In the genomic region with DNA sequence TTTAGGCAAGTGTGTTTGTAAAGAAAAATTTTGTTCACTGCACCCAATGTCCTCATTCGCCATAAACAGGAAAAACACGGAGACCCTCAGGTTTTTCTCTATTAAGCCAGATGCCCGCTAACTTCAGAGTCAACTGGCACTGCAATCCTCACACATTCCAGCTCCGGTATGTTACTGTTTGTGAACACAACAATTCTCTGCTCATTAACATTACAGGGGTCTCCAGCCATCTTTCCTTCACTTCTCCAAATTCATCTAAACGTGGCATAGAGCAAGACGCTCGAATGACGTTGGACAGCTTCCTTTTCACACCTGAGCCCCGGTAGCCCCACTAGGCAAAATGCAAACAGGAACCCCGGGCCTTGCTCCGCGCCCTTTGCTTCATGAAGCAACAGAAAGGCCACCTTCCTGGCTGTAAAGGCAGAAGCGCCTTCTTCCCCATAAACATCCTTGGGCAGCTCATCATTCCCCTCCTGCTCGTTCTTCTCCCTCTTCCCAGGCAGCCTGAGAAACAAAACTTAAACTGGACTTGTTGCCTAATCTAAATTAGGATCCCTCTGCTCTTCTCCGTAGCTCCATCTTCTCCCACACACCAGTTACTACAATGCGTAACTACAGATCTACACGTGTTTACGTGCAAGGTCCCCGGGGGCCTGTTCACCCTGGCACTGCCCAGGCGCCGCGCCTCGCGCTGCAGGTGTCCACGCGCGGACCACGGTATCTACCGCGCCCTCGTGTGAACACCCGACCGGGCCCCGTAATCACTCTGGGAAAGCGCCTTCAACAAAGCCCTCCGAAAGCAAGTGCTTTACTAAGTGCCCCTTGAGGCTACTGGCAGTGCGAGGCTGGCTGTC, we compare ENCODE assay signal across 8 cellular contexts. TPM values are rescaled to one million over a fixed set of nuclear protein-coding genes. Genes with fewer than 3 reads are reported as not detected.
DNase-seq lines count a peak whose midpoint lies in the region; ATAC-seq and TF ChIP-seq lines count a peak whose summit lies in the region.

No MANE protein-coding gene starts in this region.

- peak overlapping the region; percentile 88 for H3K27ac Mint-ChIP-seq in activated naive CD4-positive, alpha-beta T cell treated with anti-CD3 and anti-CD28 coated beads, Interleukin-2, amount 10 ng/mL, durations not matched to agents 7 days and 5 days

- peak overlapping the region; percentile 85 for H3K4me3 ChIP-seq in parathyroid adenoma (ENCODE audit: low read depth, low read length)

- CTCF ChIA-PET in activated naive CD4-positive, alpha-beta T cell treated with anti-CD3 and anti-CD28 coated beads, Interleukin-2, amount 10 ng/mL, durations not matched to agents 7 days and 5 days (lab: Charles Lee), result interaction anchor here (1.0 to 2.5 kb wide), 2 partner anchors 13 to 48 kb away, joined by 4 to 11 read pairs; no protein-coding TSS in a partner anchor

- H3K4me1 Mint-ChIP-seq in activated naive CD4-positive, alpha-beta T cell treated with anti-CD3 and anti-CD28 coated beads, Interleukin-2, amount 10 ng/mL, durations not matched to agents 7 days and 5 days, result peaks cover 65% of the 10 kb centered on the region

- H3K27ac ChIP-seq in parathyroid adenoma, result no peak overlapping the region

- H3K79me2 ChIP-seq in parathyroid adenoma, result peaks cover 8% of the 10 kb centered on the region

- intact Hi-C loops in Right ventricle myocardium superior (cut with DNase I), result no loop called here

- peak; percentile 20 for DNase-seq in AG08395 (ENCODE audit: low spot score)
- peak; percentile 66 for DNase-seq in NCI-H82 (lab: John Stamatoyannopoulos, UW)
- peak; percentile 64 for DNase-seq in activated naive CD4-positive, alpha-beta T cell treated with anti-CD3 and anti-CD28 coated beads, Interleukin-2, amount 10 ng/mL, durations not matched to agents 7 days and 5 days
- DNase-seq in Right ventricle myocardium superior, result no peak

- H3K27me3 ChIP-seq in parathyroid adenoma (ENCODE audit: control insufficient read depth, insufficient read depth, low read length), result no peaks in the 10 kb centered on the region

- H3K4me1 ChIP-seq in parathyroid adenoma, result no peaks in the 10 kb centered on the region

- TF ChIP-seq CTCF in parathyroid adenoma (IDR thresholded peaks at IDR 0.05), result no peak

- H3K9me3 Mint-ChIP-seq in activated naive CD4-positive, alpha-beta T cell treated with anti-CD3 and anti-CD28 coated beads, Interleukin-2, amount 10 ng/mL, durations not matched to agents 7 days and 5 days, result no peaks in the 10 kb centered on the region

- H3K9ac ChIP-seq in parathyroid adenoma, result no peak overlapping the region

- peak overlapping the region; percentile 85 for H2AFZ ChIP-seq in parathyroid adenoma

- peak overlapping the region; percentile 89 for H3K4me3 Mint-ChIP-seq in activated naive CD4-positive, alpha-beta T cell treated with anti-CD3 and anti-CD28 coated beads, Interleukin-2, amount 10 ng/mL, durations not matched to agents 7 days and 5 days

- H3K36me3 Mint-ChIP-seq in activated naive CD4-positive, alpha-beta T cell treated with anti-CD3 and anti-CD28 coated beads, Interleukin-2, amount 10 ng/mL, durations not matched to agents 7 days and 5 days, result peaks cover 30% of the 10 kb centered on the region

- peak; percentile 12 for ATAC-seq in GM18868 (IDR thresholded peaks at IDR 0.05; ENCODE audit: unreplicated experiment)
- ATAC-seq in Right ventricle myocardium superior (ENCODE audit: poor library complexity), result peak; percentile 5
- ATAC-seq in GM19328 (IDR thresholded peaks at IDR 0.05; ENCODE audit: unreplicated experiment), result no peak
- no peak for ATAC-seq in HG02938 (IDR thresholded peaks at IDR 0.05; ENCODE audit: unreplicated experiment)

- H3K36me3 ChIP-seq in parathyroid adenoma (ENCODE audit: control insufficient read depth, insufficient read depth, low read length), result no peaks in the 10 kb centered on the region

- H3K9me3 ChIP-seq in parathyroid adenoma (ENCODE audit: control insufficient read depth, low read length), result no peaks in the 10 kb centered on the region

- H3K4me2 ChIP-seq in parathyroid adenoma (ENCODE audit: low read length), result peak overlapping the region; percentile 98

- H3K27me3 Mint-ChIP-seq in activated naive CD4-positive, alpha-beta T cell treated with anti-CD3 and anti-CD28 coated beads, Interleukin-2, amount 10 ng/mL, durations not matched to agents 7 days and 5 days, result no peaks in the 10 kb centered on the region

RNA-seq across cellular contexts. Expression of a gene that starts 1.2 kb away (rescaled TPM):
- 11.7 TPM for total RNA-seq in Right ventricle myocardium superior

Comparison
In these comparisons a context has a peak if more than half of its experiments do, and no peak if none do; other contexts are left out.
1. ATAC-seq: peak in GM18868 (single experiment) and Right ventricle myocardium superior (single experiment); none in GM19328 (single experiment) and HG02938 (single experiment).